Comparison of ENCODE assay signal across 8 cellular contexts in the genomic region with DNA sequence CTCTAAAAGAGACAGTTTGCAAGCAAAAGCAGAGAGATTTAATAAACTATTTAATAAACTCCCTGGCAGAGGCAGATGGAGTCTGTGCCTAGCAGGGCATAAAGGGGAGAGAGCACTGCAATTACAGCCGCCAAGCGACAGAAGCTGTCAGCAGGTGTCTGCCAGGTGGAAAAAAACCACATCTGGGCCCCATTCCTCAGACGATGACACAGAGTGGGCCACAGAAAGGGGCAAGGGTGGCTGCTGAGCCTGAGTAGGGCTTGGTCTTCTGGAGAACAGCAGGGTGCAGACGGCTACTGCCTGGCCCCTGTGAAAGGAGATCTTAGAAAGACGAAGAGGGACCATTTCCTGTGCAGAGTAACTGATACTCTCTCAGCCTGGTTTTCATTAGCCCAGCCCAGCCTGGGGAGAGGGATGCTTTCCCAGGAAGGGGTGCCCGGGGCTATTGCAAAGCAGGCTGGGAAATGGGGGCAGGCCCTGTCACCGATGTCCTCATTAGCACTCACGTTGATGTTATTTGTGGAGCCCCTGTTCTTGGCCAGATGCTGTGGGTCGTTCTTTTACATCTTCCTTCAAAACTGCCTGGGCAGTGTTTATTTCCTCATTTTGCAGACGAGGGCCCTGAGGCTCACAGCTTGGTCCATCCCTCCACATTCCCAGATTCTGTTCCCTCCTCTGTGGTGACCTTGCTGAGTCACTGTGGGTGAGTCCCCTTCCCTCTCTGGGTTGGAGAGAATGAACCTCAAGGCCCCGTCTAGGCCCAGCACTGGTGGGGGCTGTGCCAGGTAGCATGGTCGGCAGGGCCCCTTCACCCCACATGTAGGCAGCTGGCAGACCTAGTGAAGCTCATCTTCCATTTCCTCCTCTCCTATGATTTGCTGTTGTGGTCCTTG.
DNase-seq lines count a peak whose midpoint lies in the region; ATAC-seq and TF ChIP-seq lines count a peak whose summit lies in the region.

No MANE protein-coding gene starts in this region.

- H3K27me3 Mint-ChIP-seq in progenitor cell of endocrine pancreas, result peaks cover 19% of the 10 kb centered on the region

- intact Hi-C loops in Right ventricle myocardium inferior (cut with DNase I), result loop anchor here (10.0 kb wide), 1 partner anchor 194 kb away; no protein-coding TSS in a partner anchor

- ATAC-seq in Right ventricle myocardium inferior (no peak), HG02870 (IDR thresholded peaks at IDR 0.05; ENCODE audit: unreplicated experiment) (no peak), HG03045 (IDR thresholded peaks at IDR 0.05; ENCODE audit: unreplicated experiment) (no peak)

- H3K36me3 Mint-ChIP-seq in progenitor cell of endocrine pancreas (ENCODE audit: insufficient read depth), result no peaks in the 10 kb centered on the region

- no peak overlapping the region for H3K4me3 Mint-ChIP-seq in progenitor cell of endocrine pancreas (ENCODE audit: low read depth)

- H3K4me1 Mint-ChIP-seq in progenitor cell of endocrine pancreas (ENCODE audit: low read depth), result peaks cover 2% of the 10 kb centered on the region

- peak; percentile 39 for DNase-seq in GM04503 (ENCODE audit: low read depth)
- peak; percentile 85 to 89 for DNase-seq in NCI-H2081 (lab: John Stamatoyannopoulos, UW)
- DNase-seq in astrocyte of the hippocampus (ENCODE audit: low read depth, low spot score), result peak; percentile 83
- no peak for DNase-seq in progenitor cell of endocrine pancreas (ENCODE audit: low spot score, unreplicated experiment)
- no peak for DNase-seq in Right ventricle myocardium inferior (ENCODE audit: missing footprints)
- DNase-seq in ureter (ENCODE audit: low spot score), result no peak

- no peaks in the 10 kb centered on the region for H3K9me3 Mint-ChIP-seq in progenitor cell of endocrine pancreas (ENCODE audit: low read depth)

- TF ChIP-seq CTCF in progenitor cell of endocrine pancreas (IDR thresholded peaks at IDR 0.05; ENCODE audit: unreplicated experiment), result no peak

- H3K27ac Mint-ChIP-seq in progenitor cell of endocrine pancreas, result peak overlapping the region; percentile 49

Comparison
In these comparisons a context has a peak if more than half of its experiments do, and no peak if none do; other contexts are left out.
1. DNase-seq: peak in GM04503 (single experiment), NCI-H2081 (2 of 2) and astrocyte of the hippocampus (single experiment); none in progenitor cell of endocrine pancreas (single experiment), Right ventricle myocardium inferior (single experiment) and ureter (single experiment).